Comparison of ENCODE assay signal across 7 cellular contexts in the genomic region with DNA sequence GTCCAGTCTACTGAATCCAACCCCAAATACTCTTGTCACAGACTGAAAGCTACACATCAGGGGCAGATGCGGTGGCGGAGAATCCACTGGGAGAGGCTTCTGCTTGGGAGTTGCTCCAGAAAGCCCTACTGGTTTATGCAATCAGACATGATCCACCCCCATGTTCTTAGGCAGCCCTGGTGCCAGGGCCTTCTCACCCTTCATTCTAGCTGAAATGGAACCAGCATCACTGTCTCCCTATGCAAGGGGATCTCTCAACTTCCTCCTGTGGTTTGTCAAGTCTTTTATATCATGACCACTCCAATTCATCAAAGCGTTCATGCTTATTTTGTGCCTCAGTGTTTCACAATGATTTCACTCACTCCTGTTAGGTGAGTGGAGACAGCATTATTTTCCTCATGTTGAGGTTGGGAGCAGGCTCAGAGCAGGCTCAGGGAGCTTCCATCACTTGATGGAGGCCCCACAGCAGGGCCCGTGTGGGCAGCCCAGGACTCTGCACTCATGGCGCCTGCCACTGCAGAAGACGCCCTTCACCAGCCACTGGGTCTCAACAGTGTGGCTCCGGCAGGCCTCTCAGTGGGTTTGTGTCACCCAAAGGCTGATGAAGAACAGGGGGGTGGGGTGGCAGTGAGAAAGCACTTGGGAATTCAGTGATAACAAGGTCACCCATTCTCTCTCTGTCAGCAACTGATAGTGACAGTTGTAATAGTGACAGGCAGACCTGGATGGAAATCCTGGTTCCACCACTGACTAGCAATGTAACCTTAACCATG.
DNase-seq lines count a peak whose midpoint lies in the region; ATAC-seq and TF ChIP-seq lines count a peak whose summit lies in the region.

No MANE protein-coding gene starts in this region.

- CTCF ChIA-PET in HEK293 (lab: Yijun Ruan, JAX), result interaction anchor here (3.3 to 9.6 kb wide), 2 partner anchors 19 to 364 kb away, joined by 28 to 127 read pairs; no protein-coding TSS in a partner anchor

- peak overlapping the region; percentile 94 for H3K27ac Mint-ChIP-seq in stimulated activated naive B cell treated with anti-CD40 and anti-IgM and Interleukin-4, amounts not matched to agents 10 μg/mL and 1 μg/mL and 100 μg/mL, for 72 hours

- H3K4me3 Mint-ChIP-seq in stimulated activated naive B cell treated with anti-CD40 and anti-IgM and Interleukin-4, amounts not matched to agents 10 μg/mL and 1 μg/mL and 100 μg/mL, for 72 hours, result peak overlapping the region; percentile 8 to 47

- H3K27me3 ChIP-seq in Peyer's patch (no peaks in the 10 kb centered on the region), duodenal mucosa (ENCODE audit: control insufficient read depth in 1 of 2, insufficient read depth in 2 of 2, low read length in 2 of 2) (no peaks in the 10 kb centered on the region)

- no peaks in the 10 kb centered on the region for H3K9me3 Mint-ChIP-seq in stimulated activated naive B cell treated with anti-CD40 and anti-IgM and Interleukin-4, amounts not matched to agents 10 μg/mL and 1 μg/mL and 100 μg/mL, for 72 hours

- H3K9me3 ChIP-seq in HEK293 (ENCODE audit: control insufficient read depth, insufficient read depth, low read depth, low read length) (no peaks in the 10 kb centered on the region), Peyer's patch (no peaks in the 10 kb centered on the region), duodenal mucosa (ENCODE audit: control insufficient read depth in 1 of 2, low read length in 2 of 2) (no peaks in the 10 kb centered on the region)

- H3K4me1 ChIP-seq in HEK293 (ENCODE audit: control insufficient read depth, insufficient read depth, low read length) (no peaks in the 10 kb centered on the region), Peyer's patch (peaks cover 7 to 19% (median 13%) of the 10 kb centered on the region in 4 donors), duodenal mucosa (ENCODE audit: control insufficient read depth in 1 of 2, insufficient read depth in 2 of 2, low read length in 2 of 2) (peaks cover 42 to 61% of the 10 kb centered on the region in 2 donors)

- peak overlapping the region in 1 of 2 donors; percentile 40 for H3K9ac ChIP-seq in duodenal mucosa (ENCODE audit: low read depth in 1 of 2, low read length in 2 of 2)

- H3K4me1 Mint-ChIP-seq in stimulated activated naive B cell treated with anti-CD40 and anti-IgM and Interleukin-4, amounts not matched to agents 10 μg/mL and 1 μg/mL and 100 μg/mL, for 72 hours, result peaks cover 35 to 55% of the 10 kb centered on the region in 2 donors

- H3K36me3 Mint-ChIP-seq in stimulated activated naive B cell treated with anti-CD40 and anti-IgM and Interleukin-4, amounts not matched to agents 10 μg/mL and 1 μg/mL and 100 μg/mL, for 72 hours, result peaks cover 38 to 45% of the 10 kb centered on the region in 2 donors

- H3K27me3 Mint-ChIP-seq in stimulated activated naive B cell treated with anti-CD40 and anti-IgM and Interleukin-4, amounts not matched to agents 10 μg/mL and 1 μg/mL and 100 μg/mL, for 72 hours, result no peaks in the 10 kb centered on the region

- no peak for DNase-seq in Peyer's patch
- DNase-seq in stimulated activated naive B cell treated with anti-CD40 and anti-IgM and Interleukin-4, amounts not matched to agents 10 μg/mL and 1 μg/mL and 100 μg/mL, for 72 hours, result no peak
- DNase-seq in HT-29 (ENCODE audit: low spot score), result no peak
- DNase-seq in NCI-H2081 treated with DMSO at 0.1 percent for 48 hours (lab: John Stamatoyannopoulos, UW), result no peak
- DNase-seq in NCI-H1092 (lab: John Stamatoyannopoulos, UW), result no peak

- H3K4me3 ChIP-seq in HEK293 (ENCODE audit: low read depth, low read length) (no peak overlapping the region), Peyer's patch (no peak overlapping the region), duodenal mucosa (ENCODE audit: low read depth in 1 of 2, low read length in 2 of 2) (no peak overlapping the region)

- TF ChIP-seq CTCF in HEK293 (tag by site-specific recombination; IDR thresholded peaks at IDR 0.05), result no peak
- TF ChIP-seq CTCF in Peyer's patch (IDR thresholded peaks at IDR 0.05), result no peak

- ATAC-seq in stimulated activated naive B cell treated with anti-CD40 and anti-IgM and Interleukin-4, amounts not matched to agents 10 μg/mL and 1 μg/mL and 100 μg/mL, for 72 hours (replicated peaks), result peak; percentile 38 to 43

- H3K27ac ChIP-seq in HEK293 (ENCODE audit: extremely low read depth, low read depth, low read length) (no peak overlapping the region), Peyer's patch (peak overlapping the region; percentile 50 to 80 (median 66)), duodenal mucosa (ENCODE audit: low read depth, low read length) (peak overlapping the region; percentile 43)

- TF ChIP-seq POLR2A in Peyer's patch (IDR thresholded peaks at IDR 0.05), result no peak

- H3K36me3 ChIP-seq in HEK293 (ENCODE audit: control insufficient read depth in 2 of 2, insufficient read depth in 1 of 2, low read length in 2 of 2), result no peaks in the 10 kb centered on the region
- H3K36me3 ChIP-seq in Peyer's patch, result no peaks in the 10 kb centered on the region
- H3K36me3 ChIP-seq in duodenal mucosa (ENCODE audit: control insufficient read depth in 1 of 2, insufficient read depth in 2 of 2, low read length in 2 of 2), result no peaks in the 10 kb centered on the region

- POLR2A ChIA-PET in HEK293 (lab: Yijun Ruan, JAX), result interaction anchor here (1.1 kb wide), 1 partner anchor 365 kb away, joined by 3 read pairs; no protein-coding TSS in a partner anchor

TF ChIP-seq in HEK293, 187 proteins besides CTCF, POLR2A, EP300 and RAD21:
- TF ChIP-seq ZBTB20 (tag by site-specific recombination; IDR thresholded peaks at IDR 0.05), result 0 out of 2 replicates have a peak, but pooled peaks have one; percentile 14
- no peak for TF ChIP-seq SALL2 (tag by site-specific recombination; IDR thresholded peaks at IDR 0.05; ENCODE audit: borderline replicate concordance)
